8 cellular contexts compared by ENCODE assay signal in genomic region chr15:45118131-45118588, GRCh38. TPM values are rescaled to one million over a fixed set of nuclear protein-coding genes. Genes with fewer than 3 reads are reported as not detected.
DNase-seq lines count a peak whose midpoint lies in the region; ATAC-seq lines count a peak whose summit lies in the region.

No MANE protein-coding gene starts in this region.

- no peak overlapping the region for H3K4me3 ChIP-seq in mesendoderm (ENCODE audit: low read length)

- no peak overlapping the region for H2BK5ac ChIP-seq in mesendoderm (ENCODE audit: low read length)

- H3K56ac ChIP-seq in mesendoderm (ENCODE audit: low read length) = no peak overlapping the region

- no peaks in the 10 kb centered on the region for H3K36me3 ChIP-seq in mesendoderm (ENCODE audit: control insufficient read depth, insufficient read depth, low read length)

- no peaks in the 10 kb centered on the region for H3K79me2 ChIP-seq in mesendoderm (ENCODE audit: control insufficient read depth, insufficient read depth, low read length)

- no peak overlapping the region for H3K27ac ChIP-seq in mesendoderm (ENCODE audit: low read depth, low read length)

- POLR2A ChIA-PET in activated CD4-positive, alpha-beta memory T cell treated with anti-CD3 and anti-CD28 coated beads, Interleukin-2, amount 10 ng/mL, durations not matched to agents 7 days and 5 days (lab: Charles Lee) = interaction anchor here (1.2 to 1.4 kb wide), 3 partner anchors 9 to 49 kb away, joined by 3 to 6 read pairs (median 4); no protein-coding TSS in a partner anchor

- peak; percentile 89 for ATAC-seq in GM19467 (IDR thresholded peaks at IDR 0.05; ENCODE audit: unreplicated experiment)
- peak; percentile 99 for ATAC-seq in effector memory CD8-positive, alpha-beta T cell (replicated peaks)

- no peak overlapping the region for H2AK5ac ChIP-seq in mesendoderm (ENCODE audit: low read length)

- H3K36me3 Mint-ChIP-seq in activated CD4-positive, alpha-beta memory T cell treated with anti-CD3 and anti-CD28 coated beads, Interleukin-2, amount 10 ng/mL, durations not matched to agents 7 days and 5 days (ENCODE audit: low read depth) = no peaks in the 10 kb centered on the region
- H3K36me3 Mint-ChIP-seq in effector memory CD8-positive, alpha-beta T cell (ENCODE audit: insufficient read depth) = peaks cover 2% of the 10 kb centered on the region

- H2BK15ac ChIP-seq in mesendoderm (replicated peaks; ENCODE audit: low read depth) = no peak overlapping the region

- H3K18ac ChIP-seq in mesendoderm (ENCODE audit: low read length) = no peak overlapping the region

- no peaks in the 10 kb centered on the region for H3K79me1 ChIP-seq in mesendoderm (ENCODE audit: low read length)

- WGBS in mesendoderm (ENCODE audit: extremely low coverage, insufficient coverage, low lambda C conversion rate) = no CpG with 5 or more reads among the region's 14 CpGs

- H3K4me3 Mint-ChIP-seq in activated CD4-positive, alpha-beta memory T cell treated with anti-CD3 and anti-CD28 coated beads, Interleukin-2, amount 10 ng/mL, durations not matched to agents 7 days and 5 days = no peak overlapping the region
- peak overlapping the region; percentile 72 to 77 for H3K4me3 Mint-ChIP-seq in effector memory CD8-positive, alpha-beta T cell

- H3K23ac ChIP-seq in mesendoderm (ENCODE audit: low read length) = no peak overlapping the region

- peaks cover 65% of the 10 kb centered on the region for H3K27me3 Mint-ChIP-seq in activated CD4-positive, alpha-beta memory T cell treated with anti-CD3 and anti-CD28 coated beads, Interleukin-2, amount 10 ng/mL, durations not matched to agents 7 days and 5 days
- H3K27me3 Mint-ChIP-seq in effector memory CD8-positive, alpha-beta T cell = peaks cover 77 to 96% of the 10 kb centered on the region in 2 donors

- H3K9ac ChIP-seq in mesendoderm (ENCODE audit: low read length) = no peak overlapping the region

- no peak overlapping the region for H4K8ac ChIP-seq in mesendoderm (ENCODE audit: low read depth, low read length)

- H3K4ac ChIP-seq in mesendoderm (ENCODE audit: low read depth, low read length) = no peak overlapping the region

- no peak overlapping the region for H3K4me2 ChIP-seq in mesendoderm (ENCODE audit: low read length)

- peaks cover 22% of the 10 kb centered on the region for H3K4me1 Mint-ChIP-seq in activated CD4-positive, alpha-beta memory T cell treated with anti-CD3 and anti-CD28 coated beads, Interleukin-2, amount 10 ng/mL, durations not matched to agents 7 days and 5 days
- H3K4me1 Mint-ChIP-seq in effector memory CD8-positive, alpha-beta T cell (ENCODE audit: low read depth in 2 of 2) = peaks cover 18 to 28% of the 10 kb centered on the region in 2 donors

- no peak overlapping the region for H4K5ac ChIP-seq in mesendoderm (ENCODE audit: low read length)

- no peaks in the 10 kb centered on the region for H3K9me3 Mint-ChIP-seq in activated CD4-positive, alpha-beta memory T cell treated with anti-CD3 and anti-CD28 coated beads, Interleukin-2, amount 10 ng/mL, durations not matched to agents 7 days and 5 days
- H3K9me3 Mint-ChIP-seq in effector memory CD8-positive, alpha-beta T cell = no peaks in the 10 kb centered on the region

- peak; percentile 69 for DNase-seq in CMK (ENCODE audit: low read depth)
- DNase-seq in HPDE6-E6E7 (ENCODE audit: extremely low spot score) = peak; percentile 92
- DNase-seq in NCI-H82 (lab: John Stamatoyannopoulos, UW) = peak; percentile 95
- DNase-seq in activated CD4-positive, alpha-beta memory T cell treated with anti-CD3 and anti-CD28 coated beads, Interleukin-2, amount 10 ng/mL, durations not matched to agents 7 days and 5 days = peak; percentile 86
- peak; percentile 79 to 84 (median 82) for DNase-seq in effector memory CD8-positive, alpha-beta T cell
- peak; percentile 95 for DNase-seq in mesendoderm
- peak; percentile 57 to 70 for DNase-seq in stimulated activated CD8-positive, alpha-beta memory T cell treated with anti-CD3 and anti-CD28 coated beads, Interleukin-15, amount 100 ng/mL, for 4 hours (ENCODE audit: low read depth in 2 of 2)

- H2BK120ac ChIP-seq in mesendoderm (ENCODE audit: low read depth, low read length) = no peak overlapping the region

- H3K4me1 ChIP-seq in mesendoderm (ENCODE audit: control insufficient read depth, low read depth, low read length) = no peaks in the 10 kb centered on the region

- CTCF ChIA-PET in activated CD4-positive, alpha-beta memory T cell treated with anti-CD3 and anti-CD28 coated beads, Interleukin-2, amount 10 ng/mL, durations not matched to agents 7 days and 5 days (lab: Charles Lee) = interaction anchor here (0.6 to 1.9 kb wide), 45 partner anchors 9 to 572 kb away, joined by 3 to 20 read pairs (median 4); partner anchors contain the start of genes DUOX1 and DUOXA1

- peaks cover 46% of the 10 kb centered on the region for H3K27me3 ChIP-seq in mesendoderm (ENCODE audit: insufficient read depth, low read length, poor library complexity)

- H3K27ac Mint-ChIP-seq in activated CD4-positive, alpha-beta memory T cell treated with anti-CD3 and anti-CD28 coated beads, Interleukin-2, amount 10 ng/mL, durations not matched to agents 7 days and 5 days = no peak overlapping the region
- peak overlapping the region in 1 of 2 donors; percentile 3 for H3K27ac Mint-ChIP-seq in effector memory CD8-positive, alpha-beta T cell

RNA-seq across cellular contexts. Expression of gene DUOXA2, which starts 4.0 kb away (rescaled TPM):
- not detected for total RNA-seq in activated CD4-positive, alpha-beta memory T cell treated with anti-CD3 and anti-CD28 coated beads, Interleukin-2, amount 10 ng/mL, durations not matched to agents 7 days and 5 days
- polyA plus RNA-seq in mesendoderm (2013, experiment 1 of 2) = not detected
- not detected for polyA plus RNA-seq in mesendoderm (2013, experiment 2 of 2)

RNA-seq across cellular contexts. Expression of gene DUOX2, which starts 4.2 kb away (rescaled TPM):
- total RNA-seq in activated CD4-positive, alpha-beta memory T cell treated with anti-CD3 and anti-CD28 coated beads, Interleukin-2, amount 10 ng/mL, durations not matched to agents 7 days and 5 days = under 1 TPM in 1 of 2 experiments, not detected in 1; 0.23 TPM
- 0.01 TPM for polyA plus RNA-seq in mesendoderm (2013, experiment 1 of 2)
- polyA plus RNA-seq in mesendoderm (2013, experiment 2 of 2) = under 0.01 TPM

RNA-seq across cellular contexts. Expression of gene DUOXA1, which starts 11.5 kb away (rescaled TPM):
- not detected for total RNA-seq in activated CD4-positive, alpha-beta memory T cell treated with anti-CD3 and anti-CD28 coated beads, Interleukin-2, amount 10 ng/mL, durations not matched to agents 7 days and 5 days
- 0.14 TPM for polyA plus RNA-seq in mesendoderm (2013, experiment 1 of 2)
- polyA plus RNA-seq in mesendoderm (2013, experiment 2 of 2) = 0.04 TPM

RNA-seq across cellular contexts. Expression of gene DUOX1, which starts 11.6 kb away (rescaled TPM):
- total RNA-seq in activated CD4-positive, alpha-beta memory T cell treated with anti-CD3 and anti-CD28 coated beads, Interleukin-2, amount 10 ng/mL, durations not matched to agents 7 days and 5 days = under 1 TPM in 1 of 2 experiments, not detected in 1; 0.08 TPM
- polyA plus RNA-seq in mesendoderm (2013, experiment 1 of 2) = 0.18 TPM
- 0.08 TPM for polyA plus RNA-seq in mesendoderm (2013, experiment 2 of 2)
